Comparison of ENCODE assay signal across 19 cellular contexts in genomic region chr13:97136418-97136817, GRCh38.
"Had no signal": no experiment of that assay in that cellular context is flagged by ENCODE, and none has a peak within 500 bp of the region (broad histone marks: within the 10 kb centered on the region; RNA-seq: fewer than 3 reads in every experiment).

No MANE protein-coding gene starts in this region.

- DNase-seq: activated CD4-positive, alpha-beta T cell treated with anti-CD3 and anti-CD28 coated beads for 4 hours; activated CD8-positive, alpha-beta memory T cell treated with anti-CD3 and anti-CD28 coated beads, Interleukin-2, amount 50 U/mL, for 4 hours; activated CD8-positive, alpha-beta T cell treated with anti-CD3 and anti-CD28 coated beads for 36 hours; activated effector memory CD4-positive, alpha-beta T cell treated with anti-CD3 and anti-CD28 coated beads, Interleukin-2, amount 50 U/mL, for 16 hours; activated T-cell treated with anti-CD3 and anti-CD28 coated beads, Interleukin-2, amount 50 U/mL, for 48 hours; amniotic stem cell; central memory CD4-positive, alpha-beta T cell; foreskin fibroblast; glutamatergic neuron; pancreas; sigmoid colon; stimulated activated CD4-positive, alpha-beta T cell treated with anti-CD3 and anti-CD28 coated beads, Interleukin-1b, Interleukin-23, amount 100 ng/mL, for 48 hours; stomach had no signal

- H3K27me3 Mint-ChIP-seq: activated CD8-positive, alpha-beta T cell treated with anti-CD3 and anti-CD28 coated beads for 36 hours; activated naive CD8-positive, alpha-beta T cell had no signal

- H3K9me3 ChIP-seq: pancreas, sigmoid colon, stomach, thoracic aorta had no signal

- H3K4me3 Mint-ChIP-seq: activated CD8-positive, alpha-beta T cell treated with anti-CD3 and anti-CD28 coated beads for 36 hours; activated naive CD8-positive, alpha-beta T cell; neural crest cell; T-helper 1 cell treated with Interleukin-12 subunit alpha and Interleukin-12 subunit beta and Interleukin-4 antibody, amounts not matched to agents 30 μg/mL and 1 μg/mL, for 36 hours; WTC11 had no signal

- H3K27me3 ChIP-seq: pancreas, sigmoid colon, stomach had no signal

- H3K36me3 Mint-ChIP-seq: activated naive CD8-positive, alpha-beta T cell; WTC11 had no signal

- H3K27ac ChIP-seq: coronary artery, pancreas, sigmoid colon, stomach, thoracic aorta had no signal

- H3K4me3 ChIP-seq: coronary artery, pancreas, sigmoid colon, stomach, thoracic aorta had no signal

- H3K9me3 Mint-ChIP-seq: activated CD8-positive, alpha-beta T cell treated with anti-CD3 and anti-CD28 coated beads for 36 hours; neural crest cell; T-helper 1 cell treated with Interleukin-12 subunit alpha and Interleukin-12 subunit beta and Interleukin-4 antibody, amounts not matched to agents 30 μg/mL and 1 μg/mL, for 36 hours; WTC11 had no signal

- H3K27ac Mint-ChIP-seq: activated CD8-positive, alpha-beta T cell treated with anti-CD3 and anti-CD28 coated beads for 36 hours; activated naive CD8-positive, alpha-beta T cell; T-helper 1 cell treated with Interleukin-12 subunit alpha and Interleukin-12 subunit beta and Interleukin-4 antibody, amounts not matched to agents 30 μg/mL and 1 μg/mL, for 36 hours; WTC11 had no signal

- H3K36me3 ChIP-seq: pancreas, sigmoid colon, stomach, thoracic aorta had no signal
